12 cellular contexts compared by ENCODE assay signal in the genomic region with DNA sequence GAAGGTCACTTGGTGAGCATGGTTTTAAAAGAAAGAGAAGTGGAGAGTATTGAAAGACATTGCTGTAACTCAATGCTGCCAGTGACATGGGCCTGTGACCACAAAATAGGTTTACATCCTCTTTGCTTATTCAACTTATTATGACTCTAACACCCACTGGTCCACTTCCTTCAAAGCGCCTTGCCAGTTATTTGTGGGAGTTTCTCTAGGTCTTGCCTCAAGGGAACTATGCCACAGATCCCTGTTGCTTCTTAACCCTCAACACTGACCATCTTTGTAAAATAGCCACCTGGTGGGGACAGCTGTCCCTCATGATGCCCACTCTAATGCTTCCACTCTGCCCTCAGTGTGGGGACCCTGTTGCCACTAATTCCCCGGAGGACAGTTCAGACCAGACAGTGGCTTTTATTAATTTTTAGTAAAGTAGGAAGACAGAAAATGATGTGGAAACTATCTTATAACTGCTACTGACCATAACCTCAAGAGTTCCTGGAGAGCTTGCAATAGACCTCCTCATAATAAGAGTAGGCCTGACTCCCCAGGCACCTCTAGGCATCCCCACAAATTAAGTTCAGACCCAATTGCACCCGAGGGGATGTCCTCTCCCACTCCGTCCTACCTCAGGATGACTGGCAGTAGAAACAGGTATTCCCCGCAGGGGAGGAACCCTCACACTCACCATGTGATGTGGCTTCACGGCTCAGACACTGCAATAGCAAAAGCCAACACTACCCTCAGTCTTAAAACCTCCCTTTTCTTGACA. TPM values are rescaled to one million over a fixed set of nuclear protein-coding genes. Genes with fewer than 3 reads are reported as not detected.
DNase-seq lines count a peak whose midpoint lies in the region; ATAC-seq, FAIRE-seq and TF ChIP-seq lines count a peak whose summit lies in the region.
"Had no signal": no experiment of that assay in that cellular context is flagged by ENCODE, and none has a peak within 500 bp of the region (broad histone marks: within the 10 kb centered on the region; RNA-seq: fewer than 3 reads in every experiment).

No MANE protein-coding gene starts in this region.

- H3K27me3 Mint-ChIP-seq in stimulated activated memory B cell treated with anti-CD40 and anti-IgM and Interleukin-4, amounts not matched to agents 10 μg/mL and 1 μg/mL and 100 μg/mL, for 72 hours = no peaks in the 10 kb centered on the region

- H3K27ac Mint-ChIP-seq in stimulated activated memory B cell treated with anti-CD40 and anti-IgM and Interleukin-4, amounts not matched to agents 10 μg/mL and 1 μg/mL and 100 μg/mL, for 72 hours = peak overlapping the region; percentile 75

- no peak overlapping the region for H3K4me3 ChIP-seq in adrenal gland
- H3K4me3 ChIP-seq: tibial artery had no signal

- 70 to 87% (median 85%) methylated on average over 6 of the region's 6 CpGs for WGBS in adrenal gland, 4 donors

- no peak overlapping the region for H3K27ac ChIP-seq in adrenal gland
- H3K27ac ChIP-seq: tibial artery had no signal

- peak; percentile 39 for DNase-seq in GM19239 (ENCODE audit: insufficient read length, low spot score)
- DNase-seq in Kasumi-1 (lab: John Stamatoyannopoulos, UW) = peak; percentile 87 to 88
- DNase-seq in activated CD4-positive, CD25-positive, alpha-beta regulatory T cell (lab: John Stamatoyannopoulos, UW) = no peak
- no peak for DNase-seq in NCI-H510A (lab: John Stamatoyannopoulos, UW)
- DNase-seq in adrenal gland = no peak
- DNase-seq in SW 1271 (lab: John Stamatoyannopoulos, UW) = no peak
- DNase-seq: activated naive CD4-positive, alpha-beta T cell treated with Interleukin-2 at 50 U/mL for 16 hours; mammary epithelial cell; tibial artery had no signal

- H3K36me3 Mint-ChIP-seq in stimulated activated memory B cell treated with anti-CD40 and anti-IgM and Interleukin-4, amounts not matched to agents 10 μg/mL and 1 μg/mL and 100 μg/mL, for 72 hours = no peaks in the 10 kb centered on the region

- no peaks in the 10 kb centered on the region for H3K27me3 ChIP-seq in adrenal gland
- H3K27me3 ChIP-seq: tibial artery had no signal

- intact Hi-C loops in adrenal gland (cut with DNase I) = no loop called here

- no peaks in the 10 kb centered on the region for H3K4me1 ChIP-seq in adrenal gland (replicated peaks in 1 of 2)
- H3K4me1 ChIP-seq: tibial artery had no signal

- FAIRE-seq in GM19239 (lab: Jason Lieb, UNC) = no peak

- no peak for TF ChIP-seq POLR2A in adrenal gland (IDR thresholded peaks at IDR 0.05)

- no peaks in the 10 kb centered on the region for H3K9me3 Mint-ChIP-seq in stimulated activated memory B cell treated with anti-CD40 and anti-IgM and Interleukin-4, amounts not matched to agents 10 μg/mL and 1 μg/mL and 100 μg/mL, for 72 hours

- ATAC-seq in HG02840 (IDR thresholded peaks at IDR 0.05; ENCODE audit: low FRiP score, unreplicated experiment) = peak; percentile 86
- peak; percentile 90 for ATAC-seq in stimulated activated memory B cell treated with anti-CD40 and anti-IgM and Interleukin-4, amounts not matched to agents 10 μg/mL and 1 μg/mL and 100 μg/mL, for 72 hours

- H3K4me1 Mint-ChIP-seq in stimulated activated memory B cell treated with anti-CD40 and anti-IgM and Interleukin-4, amounts not matched to agents 10 μg/mL and 1 μg/mL and 100 μg/mL, for 72 hours = peaks cover 32% of the 10 kb centered on the region

- no peaks in the 10 kb centered on the region for H3K9me3 ChIP-seq in adrenal gland (replicated peaks in 1 of 3)
- H3K9me3 ChIP-seq: tibial artery had no signal

- TF ChIP-seq CTCF in adrenal gland (IDR thresholded peaks at IDR 0.05) = no peak

- H3K36me3 ChIP-seq in adrenal gland (replicated peaks in 1 of 2) = no peaks in the 10 kb centered on the region
- H3K36me3 ChIP-seq: tibial artery had no signal

- no peak overlapping the region for H3K4me3 Mint-ChIP-seq in stimulated activated memory B cell treated with anti-CD40 and anti-IgM and Interleukin-4, amounts not matched to agents 10 μg/mL and 1 μg/mL and 100 μg/mL, for 72 hours

RNA-seq across cellular contexts. Expression of gene SLC25A52, which starts 31.3 kb away (rescaled TPM):
- under 1 TPM in 1 of 8 donors, not detected in 7; 0.47 TPM for total RNA-seq in adrenal gland
- not detected for polyA plus RNA-seq in adrenal gland
- total RNA-seq: SK-MEL-5 had no signal
- polyA plus RNA-seq: mammary epithelial cell had no signal

Comparison
In these comparisons a context has a peak if more than half of its experiments do, and no peak if none do; other contexts are left out.
1. DNase-seq: peak in GM19239 (single experiment) and Kasumi-1 (2 of 2); none in activated CD4-positive, CD25-positive, alpha-beta regulatory T cell (0 of 4), NCI-H510A (single experiment), adrenal gland (0 of 7) and SW 1271 (0 of 2).